In genomic region chr6:155186052-155186658, GRCh38 we compare ENCODE assay signal across 8 cellular contexts.
DNase-seq lines count a peak whose midpoint lies in the region; ATAC-seq, FAIRE-seq and TF ChIP-seq lines count a peak whose summit lies in the region.

No MANE protein-coding gene starts in this region.

- H3K9me1 ChIP-seq in keratinocyte (ENCODE audit: control insufficient read depth, extremely low read depth, insufficient read depth, low read length): no peaks in the 10 kb centered on the region

- H4K20me1 ChIP-seq in keratinocyte (ENCODE audit: control insufficient read depth, extremely low read depth, insufficient read depth, low read length): no peaks in the 10 kb centered on the region

- DNase-seq in activated naive CD4-positive, alpha-beta T cell treated with Interleukin-2 at 50 U/mL for 16 hours: peak; percentile 73
- DNase-seq in activated naive CD4-positive, alpha-beta T cell treated with anti-CD3 and anti-CD28 coated beads, Interleukin-2, amount 10 ng/mL, durations not matched to agents 7 days and 5 days: no peak
- peak; percentile 28 for DNase-seq in activated CD8-positive, alpha-beta T cell treated with anti-CD3 and anti-CD28 coated beads, Interleukin-2, amount 10 ng/mL, durations not matched to agents 7 days and 5 days
- DNase-seq in keratinocyte (ENCODE audit: low read depth, low spot score) (no peak), NCI-H2171 treated with DMSO at 0.1 percent for 48 hours (lab: John Stamatoyannopoulos, UW) (no peak), nephron progenitor cell (no peak), HTR-8/SVneo (ENCODE audit: insufficient read length, low spot score) (no peak)
- peak; percentile 38 to 74 for DNase-seq in stimulated activated naive CD8-positive, alpha-beta T cell treated with anti-CD3 and anti-CD28 coated beads, Interleukin-15, amount 100 ng/mL, for 72 hours

- no peak overlapping the region for H3K9ac ChIP-seq in keratinocyte (ENCODE audit: control insufficient read depth, extremely low read depth, insufficient read depth, low read length)

- POLR2A ChIA-PET in activated CD8-positive, alpha-beta T cell treated with anti-CD3 and anti-CD28 coated beads, Interleukin-2, amount 10 ng/mL, durations not matched to agents 7 days and 5 days (lab: Charles Lee): interaction anchor here (0.6 to 0.7 kb wide), 2 partner anchors 83 to 329 kb away, joined by 3 read pairs; no protein-coding TSS in a partner anchor

- TF ChIP-seq CTCF in keratinocyte (optimal IDR thresholded peaks at IDR 0.05 in 1 of 3, IDR thresholded peaks at IDR 0.05 in 1 of 3, conservative IDR thresholded peaks at IDR 0.05 in 1 of 3; ENCODE audit: extremely low read depth in 1 of 3, insufficient read depth in 2 of 3, low read length in 3 of 3): no peak
- no peak for TF ChIP-seq CTCF in nephron progenitor cell (IDR thresholded peaks at IDR 0.05)

- H3K4me1 ChIP-seq in keratinocyte (ENCODE audit: control insufficient read depth, extremely low read depth, insufficient read depth, low read length): peaks cover 22% of the 10 kb centered on the region

- H3K4me2 ChIP-seq in keratinocyte (ENCODE audit: control insufficient read depth, extremely low read depth, insufficient read depth, low read depth, low read length): no peak overlapping the region

- CTCF ChIA-PET in activated naive CD4-positive, alpha-beta T cell treated with anti-CD3 and anti-CD28 coated beads, Interleukin-2, amount 10 ng/mL, durations not matched to agents 7 days and 5 days (lab: Charles Lee): interaction anchor here (1.3 kb wide), 2 partner anchors 62 to 258 kb away, joined by 3 to 6 read pairs; no protein-coding TSS in a partner anchor
- CTCF ChIA-PET in activated CD8-positive, alpha-beta T cell treated with anti-CD3 and anti-CD28 coated beads, Interleukin-2, amount 10 ng/mL, durations not matched to agents 7 days and 5 days (lab: Charles Lee): interaction anchor here (1.4 kb wide), 1 partner anchor 258 kb away, joined by 4 read pairs; no protein-coding TSS in a partner anchor

- dilution Hi-C loops in keratinocyte (cut with MboI; ENCODE audit: extremely low pct_ligation_motif_present, low sequenced_read_pairs): no loop called here

- ATAC-seq in activated CD8-positive, alpha-beta T cell treated with anti-CD3 and anti-CD28 coated beads, Interleukin-2, amount 10 ng/mL, durations not matched to agents 7 days and 5 days: peak; percentile 67
- peak; percentile 99 for ATAC-seq in stimulated activated naive CD8-positive, alpha-beta T cell treated with anti-CD3 and anti-CD28 coated beads, Interleukin-15, amount 100 ng/mL, for 72 hours

- no peak overlapping the region for H3K4me3 ChIP-seq in keratinocyte (ENCODE audit: control insufficient read depth in 2 of 3, extremely low read depth in 1 of 3, insufficient read depth in 2 of 3, low read depth in 1 of 3, low read length in 3 of 3)

- H3K4me1 Mint-ChIP-seq in activated naive CD4-positive, alpha-beta T cell treated with anti-CD3 and anti-CD28 coated beads, Interleukin-2, amount 10 ng/mL, durations not matched to agents 7 days and 5 days: peaks cover 35% of the 10 kb centered on the region
- H3K4me1 Mint-ChIP-seq in activated CD8-positive, alpha-beta T cell treated with anti-CD3 and anti-CD28 coated beads, Interleukin-2, amount 10 ng/mL, durations not matched to agents 7 days and 5 days (ENCODE audit: low read depth): peaks cover 33% of the 10 kb centered on the region
- H3K4me1 Mint-ChIP-seq in stimulated activated naive CD8-positive, alpha-beta T cell treated with anti-CD3 and anti-CD28 coated beads, Interleukin-15, amount 100 ng/mL, for 72 hours: peaks cover 51% of the 10 kb centered on the region
- H3K4me1 Mint-ChIP-seq in nephron progenitor cell: peaks cover 74% of the 10 kb centered on the region

- peak overlapping the region; percentile 14 for H2AFZ ChIP-seq in keratinocyte (ENCODE audit: control insufficient read depth, low read length)

- no peaks in the 10 kb centered on the region for H3K27me3 Mint-ChIP-seq in activated naive CD4-positive, alpha-beta T cell treated with anti-CD3 and anti-CD28 coated beads, Interleukin-2, amount 10 ng/mL, durations not matched to agents 7 days and 5 days
- H3K27me3 Mint-ChIP-seq in activated CD8-positive, alpha-beta T cell treated with anti-CD3 and anti-CD28 coated beads, Interleukin-2, amount 10 ng/mL, durations not matched to agents 7 days and 5 days (ENCODE audit: low read depth): no peaks in the 10 kb centered on the region
- peaks cover 3% of the 10 kb centered on the region for H3K27me3 Mint-ChIP-seq in stimulated activated naive CD8-positive, alpha-beta T cell treated with anti-CD3 and anti-CD28 coated beads, Interleukin-15, amount 100 ng/mL, for 72 hours
- no peaks in the 10 kb centered on the region for H3K27me3 Mint-ChIP-seq in nephron progenitor cell (ENCODE audit: low read depth, poor library complexity)

- H3K27me3 ChIP-seq in keratinocyte (ENCODE audit: control insufficient read depth, extremely low read depth, insufficient read depth, low read length): no peaks in the 10 kb centered on the region

- H3K36me3 ChIP-seq in keratinocyte (ENCODE audit: control insufficient read depth in 2 of 2, extremely low read depth in 1 of 2, insufficient read depth in 2 of 2, low read length in 2 of 2): no peaks in the 10 kb centered on the region

- no peaks in the 10 kb centered on the region for H3K36me3 Mint-ChIP-seq in activated naive CD4-positive, alpha-beta T cell treated with anti-CD3 and anti-CD28 coated beads, Interleukin-2, amount 10 ng/mL, durations not matched to agents 7 days and 5 days
- no peaks in the 10 kb centered on the region for H3K36me3 Mint-ChIP-seq in activated CD8-positive, alpha-beta T cell treated with anti-CD3 and anti-CD28 coated beads, Interleukin-2, amount 10 ng/mL, durations not matched to agents 7 days and 5 days (ENCODE audit: low read depth)
- no peaks in the 10 kb centered on the region for H3K36me3 Mint-ChIP-seq in nephron progenitor cell (ENCODE audit: low read depth)

- FAIRE-seq in keratinocyte (lab: Jason Lieb, UNC) (no peak), HTR-8/SVneo (lab: Jason Lieb, UNC) (no peak)

- H3K79me2 ChIP-seq in keratinocyte (ENCODE audit: control insufficient read depth, insufficient read depth, low read length): no peaks in the 10 kb centered on the region

- no peaks in the 10 kb centered on the region for H3K9me3 ChIP-seq in keratinocyte (ENCODE audit: control insufficient read depth, low read depth, low read length)

- H3K9me3 Mint-ChIP-seq in activated naive CD4-positive, alpha-beta T cell treated with anti-CD3 and anti-CD28 coated beads, Interleukin-2, amount 10 ng/mL, durations not matched to agents 7 days and 5 days: no peaks in the 10 kb centered on the region
- H3K9me3 Mint-ChIP-seq in activated CD8-positive, alpha-beta T cell treated with anti-CD3 and anti-CD28 coated beads, Interleukin-2, amount 10 ng/mL, durations not matched to agents 7 days and 5 days (ENCODE audit: insufficient read depth): no peaks in the 10 kb centered on the region
- H3K9me3 Mint-ChIP-seq in stimulated activated naive CD8-positive, alpha-beta T cell treated with anti-CD3 and anti-CD28 coated beads, Interleukin-15, amount 100 ng/mL, for 72 hours: no peaks in the 10 kb centered on the region
- no peaks in the 10 kb centered on the region for H3K9me3 Mint-ChIP-seq in nephron progenitor cell

- peak overlapping the region; percentile 0 for H3K27ac ChIP-seq in keratinocyte (ENCODE audit: control insufficient read depth, insufficient read depth, low read length)

- no peak overlapping the region for H3K27ac Mint-ChIP-seq in activated naive CD4-positive, alpha-beta T cell treated with anti-CD3 and anti-CD28 coated beads, Interleukin-2, amount 10 ng/mL, durations not matched to agents 7 days and 5 days
- H3K27ac Mint-ChIP-seq in activated CD8-positive, alpha-beta T cell treated with anti-CD3 and anti-CD28 coated beads, Interleukin-2, amount 10 ng/mL, durations not matched to agents 7 days and 5 days: no peak overlapping the region
- H3K27ac Mint-ChIP-seq in stimulated activated naive CD8-positive, alpha-beta T cell treated with anti-CD3 and anti-CD28 coated beads, Interleukin-15, amount 100 ng/mL, for 72 hours: peak overlapping the region; percentile 89 to 93
- H3K27ac Mint-ChIP-seq in nephron progenitor cell: no peak overlapping the region

- H3K4me3 Mint-ChIP-seq in activated naive CD4-positive, alpha-beta T cell treated with anti-CD3 and anti-CD28 coated beads, Interleukin-2, amount 10 ng/mL, durations not matched to agents 7 days and 5 days: no peak overlapping the region
- H3K4me3 Mint-ChIP-seq in activated CD8-positive, alpha-beta T cell treated with anti-CD3 and anti-CD28 coated beads, Interleukin-2, amount 10 ng/mL, durations not matched to agents 7 days and 5 days: no peak overlapping the region
- peak overlapping the region; percentile 11 to 46 for H3K4me3 Mint-ChIP-seq in stimulated activated naive CD8-positive, alpha-beta T cell treated with anti-CD3 and anti-CD28 coated beads, Interleukin-15, amount 100 ng/mL, for 72 hours
- no peak overlapping the region for H3K4me3 Mint-ChIP-seq in nephron progenitor cell

Comparison
In these comparisons a context has a peak if more than half of its experiments do, and no peak if none do; other contexts are left out.
1. DNase-seq: peak in activated naive CD4-positive, alpha-beta T cell treated with Interleukin-2 at 50 U/mL for 16 hours (single experiment), activated CD8-positive, alpha-beta T cell treated with anti-CD3 and anti-CD28 coated beads, Interleukin-2, amount 10 ng/mL, durations not matched to agents 7 days and 5 days (single experiment) and stimulated activated naive CD8-positive, alpha-beta T cell treated with anti-CD3 and anti-CD28 coated beads, Interleukin-15, amount 100 ng/mL, for 72 hours (2 of 2); none in activated naive CD4-positive, alpha-beta T cell treated with anti-CD3 and anti-CD28 coated beads, Interleukin-2, amount 10 ng/mL, durations not matched to agents 7 days and 5 days (single experiment), keratinocyte (single experiment), NCI-H2171 treated with DMSO at 0.1 percent for 48 hours (single experiment), nephron progenitor cell (single experiment) and HTR-8/SVneo (single experiment).
2. H3K27ac Mint-ChIP-seq: peak in stimulated activated naive CD8-positive, alpha-beta T cell treated with anti-CD3 and anti-CD28 coated beads, Interleukin-15, amount 100 ng/mL, for 72 hours (2 of 2); none in activated naive CD4-positive, alpha-beta T cell treated with anti-CD3 and anti-CD28 coated beads, Interleukin-2, amount 10 ng/mL, durations not matched to agents 7 days and 5 days (single experiment), activated CD8-positive, alpha-beta T cell treated with anti-CD3 and anti-CD28 coated beads, Interleukin-2, amount 10 ng/mL, durations not matched to agents 7 days and 5 days (single experiment) and nephron progenitor cell (single experiment).
3. H3K4me3 Mint-ChIP-seq: peak in stimulated activated naive CD8-positive, alpha-beta T cell treated with anti-CD3 and anti-CD28 coated beads, Interleukin-15, amount 100 ng/mL, for 72 hours (2 of 2); none in activated naive CD4-positive, alpha-beta T cell treated with anti-CD3 and anti-CD28 coated beads, Interleukin-2, amount 10 ng/mL, durations not matched to agents 7 days and 5 days (single experiment), activated CD8-positive, alpha-beta T cell treated with anti-CD3 and anti-CD28 coated beads, Interleukin-2, amount 10 ng/mL, durations not matched to agents 7 days and 5 days (single experiment) and nephron progenitor cell (single experiment).